ENCODE assay signal across 8 cellular contexts in the genomic region with DNA sequence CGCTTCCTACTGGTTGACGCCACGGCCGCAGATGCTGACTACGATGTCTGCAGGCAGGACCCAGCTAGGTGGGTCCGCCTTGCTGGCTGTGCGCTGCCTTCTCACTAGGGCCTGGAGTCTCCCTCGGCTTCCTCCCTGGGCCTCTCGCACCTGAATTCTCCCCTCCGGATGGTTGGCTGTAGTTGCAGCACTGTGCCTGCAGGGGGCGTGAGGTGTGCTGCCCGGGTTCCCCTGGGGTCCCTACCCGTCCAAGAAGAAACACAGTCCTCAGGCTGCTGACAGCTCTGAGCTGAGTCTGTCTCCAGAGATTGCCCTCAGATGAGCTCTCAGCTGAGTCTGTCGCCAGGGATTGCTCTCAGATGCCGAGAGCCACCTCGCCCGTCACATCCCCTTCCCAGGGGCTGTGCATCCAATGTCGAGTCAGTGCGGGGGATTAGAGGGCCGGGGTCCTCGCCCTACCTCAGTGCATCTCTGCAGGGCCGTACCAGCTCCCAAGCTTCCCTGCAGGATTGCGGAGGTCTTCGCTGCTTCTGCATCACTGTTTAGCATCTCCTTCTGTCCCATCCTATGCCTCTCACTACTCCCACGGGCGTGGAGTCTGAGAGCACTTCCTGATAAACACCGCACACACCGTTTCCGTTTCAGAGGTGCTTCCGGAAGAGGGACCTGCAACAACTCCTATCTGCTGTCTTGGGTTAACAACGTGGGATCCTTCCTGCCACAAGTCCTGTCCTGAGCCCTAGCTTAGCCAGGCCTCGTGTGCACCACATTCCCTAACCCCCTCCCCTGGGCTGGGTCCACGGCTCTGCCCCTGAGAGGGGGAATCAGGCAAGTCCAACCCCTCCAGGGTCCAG.
DNase-seq lines count a peak whose midpoint lies in the region; ATAC-seq, FAIRE-seq and TF ChIP-seq lines count a peak whose summit lies in the region.

No MANE protein-coding gene starts in this region.

- FAIRE-seq in urothelium cell line (lab: Jason Lieb, UNC), result peak; percentile 17

- H3K27ac Mint-ChIP-seq in Calu3 (ENCODE audit: unreplicated experiment), result no peak overlapping the region
- H3K27ac Mint-ChIP-seq in activated T-cell treated with anti-CD3 and anti-CD28 coated beads, Interleukin-2, amount 50 U/mL, for 72 hours, result no peak overlapping the region

- ATAC-seq in activated T-cell treated with anti-CD3 and anti-CD28 coated beads, Interleukin-2, amount 50 U/mL, for 72 hours (replicated peaks in 1 of 2), result peak; percentile 72 to 78
- ATAC-seq in HG02981 (IDR thresholded peaks at IDR 0.05; ENCODE audit: unreplicated experiment), result no peak
- ATAC-seq in GM21737 (IDR thresholded peaks at IDR 0.05; ENCODE audit: unreplicated experiment), result no peak

- H3K36me3 ChIP-seq in stomach, result no peaks in the 10 kb centered on the region

- intact Hi-C loops in Calu3 (cut with micrococcal nuclease; ENCODE audit: unreplicated experiment), result no loop called here
- intact Hi-C loops in stomach (cut with DNase I; ENCODE audit: low total_unique reads), result no loop called here

- peaks cover 62% of the 10 kb centered on the region for H3K27me3 Mint-ChIP-seq in Calu3 (ENCODE audit: unreplicated experiment)
- H3K27me3 Mint-ChIP-seq in activated T-cell treated with anti-CD3 and anti-CD28 coated beads, Interleukin-2, amount 50 U/mL, for 72 hours (ENCODE audit: low read depth), result no peaks in the 10 kb centered on the region

- TF ChIP-seq CTCF in Calu3 (IDR thresholded peaks at IDR 0.05; ENCODE audit: unreplicated experiment) (peak; percentile 60), LNCAP (IDR thresholded peaks at IDR 0.05) (peak; percentile 58), stomach (IDR thresholded peaks at IDR 0.05) (peak in 1 of 7 experiments; percentile 9)

- H3K4me1 ChIP-seq in stomach, result no peaks in the 10 kb centered on the region

- no peak for TF ChIP-seq EP300 in stomach (IDR thresholded peaks at IDR 0.05)

- no TSS peak for BruUV-seq in Calu3 (replicated peaks; lab: Mats Ljungman, UMichigan)

- no peak overlapping the region for H3K4me3 ChIP-seq in stomach

- peak; percentile 36 for DNase-seq in Calu3
- peak; percentile 50 to 69 for DNase-seq in activated T-cell treated with anti-CD3 and anti-CD28 coated beads, Interleukin-2, amount 50 U/mL, for 72 hours
- DNase-seq in islet precursor cell, result peak; percentile 82
- DNase-seq in urothelium cell line (ENCODE audit: low spot score), result peak; percentile 27
- DNase-seq in stomach, result no peak

- no peak overlapping the region for H3K27ac ChIP-seq in stomach

- H3K27me3 ChIP-seq in stomach, result no peaks in the 10 kb centered on the region

- CTCF ChIA-PET in Calu3 (lab: Charles Lee), result interaction anchor here (1.1 kb wide), 1 partner anchor 31 kb away, joined by 3 read pairs; no protein-coding TSS in a partner anchor

- H3K4me1 Mint-ChIP-seq in Calu3 (ENCODE audit: low read depth, unreplicated experiment), result no peaks in the 10 kb centered on the region
- peaks cover 14% of the 10 kb centered on the region for H3K4me1 Mint-ChIP-seq in activated T-cell treated with anti-CD3 and anti-CD28 coated beads, Interleukin-2, amount 50 U/mL, for 72 hours (ENCODE audit: low read depth)

- no peak overlapping the region for H3K4me3 Mint-ChIP-seq in Calu3 (ENCODE audit: low read depth, unreplicated experiment)
- H3K4me3 Mint-ChIP-seq in activated T-cell treated with anti-CD3 and anti-CD28 coated beads, Interleukin-2, amount 50 U/mL, for 72 hours, result peak overlapping the region; percentile 60 to 70

- H3K36me3 Mint-ChIP-seq in Calu3 (ENCODE audit: insufficient read depth, unreplicated experiment), result no peaks in the 10 kb centered on the region
- no peaks in the 10 kb centered on the region for H3K36me3 Mint-ChIP-seq in activated T-cell treated with anti-CD3 and anti-CD28 coated beads, Interleukin-2, amount 50 U/mL, for 72 hours (ENCODE audit: insufficient read depth in 2 of 2)

- H3K9me3 Mint-ChIP-seq in Calu3 (ENCODE audit: low read depth, unreplicated experiment), result no peaks in the 10 kb centered on the region
- peaks cover 0 to 2% of the 10 kb centered on the region in 2 donors for H3K9me3 Mint-ChIP-seq in activated T-cell treated with anti-CD3 and anti-CD28 coated beads, Interleukin-2, amount 50 U/mL, for 72 hours

- WGBS in stomach, 5 donors, result 63 to 73% (median 66%) methylated on average over 18 to 33 of the region's 33 CpGs

- H3K9me3 ChIP-seq in stomach, result peaks cover 0 to 6% (median 0%) of the 10 kb centered on the region in 4 donors

- TF ChIP-seq POLR2A in stomach (IDR thresholded peaks at IDR 0.05), result no peak

Comparison
In these comparisons a context has a peak if more than half of its experiments do, and no peak if none do; other contexts are left out.
1. ATAC-seq: peak in activated T-cell treated with anti-CD3 and anti-CD28 coated beads, Interleukin-2, amount 50 U/mL, for 72 hours (2 of 2); none in HG02981 (single experiment) and GM21737 (single experiment).